14 cellular contexts compared by ENCODE assay signal in genomic region chr18:62763101-62763521, GRCh38. TPM values are rescaled to one million over a fixed set of nuclear protein-coding genes. Genes with fewer than 3 reads are reported as not detected.
DNase-seq lines count a peak whose midpoint lies in the region; ATAC-seq, FAIRE-seq and TF ChIP-seq lines count a peak whose summit lies in the region.
"Had no signal": no experiment of that assay in that cellular context is flagged by ENCODE, and none has a peak within 500 bp of the region (broad histone marks: within the 10 kb centered on the region; RNA-seq: fewer than 3 reads in every experiment).

No MANE protein-coding gene starts in this region.

- no peak overlapping the region for H3K4me3 Mint-ChIP-seq in GM23338
- H3K4me3 Mint-ChIP-seq: endodermal cell had no signal

- in situ Hi-C loops in GM13977 (cut with MboI; ENCODE audit: low pct_unique_long_range_greater_than_20kb, low sequenced_read_pairs, unreplicated experiment) = no loop called here

- H3K9me1 ChIP-seq in keratinocyte (ENCODE audit: control insufficient read depth, extremely low read depth, insufficient read depth, low read length) = no peaks in the 10 kb centered on the region

- no peak overlapping the region; the same call in 1 of the 2 replicates for H3K27ac Mint-ChIP-seq in GM23338
- H3K27ac Mint-ChIP-seq: endodermal cell had no signal

- ATAC-seq in GM23338 (no peak), HG03460 (IDR thresholded peaks at IDR 0.05; ENCODE audit: unreplicated experiment) (no peak), GM18498 (IDR thresholded peaks at IDR 0.05; ENCODE audit: unreplicated experiment) (no peak)
- ATAC-seq: gastroesophageal sphincter had no signal

- H3K9ac ChIP-seq in keratinocyte (ENCODE audit: control insufficient read depth, extremely low read depth, insufficient read depth, low read length) = peak overlapping the region; percentile 57

- no peaks in the 10 kb centered on the region for H3K9me3 ChIP-seq in keratinocyte (ENCODE audit: control insufficient read depth, low read depth, low read length)
- H3K9me3 ChIP-seq: gastroesophageal sphincter, tibial artery had no signal

- H3K36me3 ChIP-seq in GM23338 (ENCODE audit: insufficient read depth) (no peaks in the 10 kb centered on the region), keratinocyte (ENCODE audit: control insufficient read depth in 2 of 2, extremely low read depth in 1 of 2, insufficient read depth in 2 of 2, low read length in 2 of 2) (no peaks in the 10 kb centered on the region)
- H3K36me3 ChIP-seq: brain microvascular endothelial cell, gastroesophageal sphincter, tibial artery had no signal

- DNase-seq in ELR (ENCODE audit: low read depth) (peak; percentile 20), GM23338 (ENCODE audit: low spot score) (no peak), RWPE1 (ENCODE audit: low spot score) (peak; percentile 60), keratinocyte (ENCODE audit: low read depth, low spot score) (peak; percentile 61), H4 (ENCODE audit: low spot score) (no peak), GM13977 (ENCODE audit: low spot score) (no peak)
- DNase-seq: activated naive CD4-positive, alpha-beta T cell; brain microvascular endothelial cell; endodermal cell; tibial artery had no signal

- peaks cover 6% of the 10 kb centered on the region; the same call in 2 of the 3 replicates for H3K36me3 Mint-ChIP-seq in GM23338 (ENCODE audit: low read depth)

- POLR2A ChIA-PET in RWPE1 (lab: Yijun Ruan, JAX; ENCODE audit: low non-redundant PET) = no interaction called here

- no peaks in the 10 kb centered on the region for H3K9me2 ChIP-seq in GM23338 (ENCODE audit: insufficient read depth)

- no peaks in the 10 kb centered on the region for H3K9me3 Mint-ChIP-seq in GM23338
- H3K9me3 Mint-ChIP-seq: endodermal cell had no signal

- no peak overlapping the region for H2AFZ ChIP-seq in GM23338
- peak overlapping the region; percentile 9 for H2AFZ ChIP-seq in keratinocyte (ENCODE audit: control insufficient read depth, low read length)

- H3K4me1 ChIP-seq in GM23338 (ENCODE audit: insufficient read depth) (peaks cover 72% of the 10 kb centered on the region), keratinocyte (ENCODE audit: control insufficient read depth, extremely low read depth, insufficient read depth, low read length) (peaks cover 65% of the 10 kb centered on the region)

- no peaks in the 10 kb centered on the region for H3F3A ChIP-seq in GM23338 (replicated peaks; ENCODE audit: low read depth)

- H3K4me2 ChIP-seq in GM23338 (0 out of 2 replicates have a peak overlapping the region, but pooled peaks have one; percentile 33), keratinocyte (ENCODE audit: control insufficient read depth, extremely low read depth, insufficient read depth, low read depth, low read length) (peak overlapping the region; percentile 68)

- H3K27ac ChIP-seq in GM23338 (ENCODE audit: low read depth) = peak overlapping the region; percentile 48
- H3K27ac ChIP-seq in RWPE1 = peak overlapping the region; percentile 92
- H3K27ac ChIP-seq in keratinocyte (ENCODE audit: control insufficient read depth, insufficient read depth, low read length) = peak overlapping the region; percentile 53
- H3K27ac ChIP-seq: brain microvascular endothelial cell, gastroesophageal sphincter, tibial artery had no signal

- H3K4me1 Mint-ChIP-seq in GM23338 = peaks cover 78% of the 10 kb centered on the region

- H3K27me3 Mint-ChIP-seq in GM23338 (ENCODE audit: insufficient read depth, low read depth, poor library complexity) = peaks cover 4% of the 10 kb centered on the region

- TF ChIP-seq CTCF in GM23338 (conservative IDR thresholded peaks at IDR 0.05; ENCODE audit: low read depth in 2 of 2) (no peak), RWPE1 (conservative IDR thresholded peaks at IDR 0.05; ENCODE audit: low read depth) (no peak), keratinocyte (optimal IDR thresholded peaks at IDR 0.05 in 1 of 3, IDR thresholded peaks at IDR 0.05 in 1 of 3, conservative IDR thresholded peaks at IDR 0.05 in 1 of 3; ENCODE audit: extremely low read depth in 1 of 3, insufficient read depth in 2 of 3, low read length in 3 of 3) (no peak), GM13977 (IDR thresholded peaks at IDR 0.05; ENCODE audit: extremely low read depth, insufficient read depth, missing control alignments) (no peak)

- H3K79me2 ChIP-seq in GM23338 (replicated peaks; ENCODE audit: insufficient read depth) (peaks cover 93% of the 10 kb centered on the region), keratinocyte (ENCODE audit: control insufficient read depth, insufficient read depth, low read length) (peaks cover 33% of the 10 kb centered on the region)

- H4K20me1 ChIP-seq in GM23338 (replicated peaks; ENCODE audit: insufficient read depth) = no peaks in the 10 kb centered on the region; the same call in 1 of the 2 replicates
- no peaks in the 10 kb centered on the region for H4K20me1 ChIP-seq in keratinocyte (ENCODE audit: control insufficient read depth, extremely low read depth, insufficient read depth, low read length)

- no peaks in the 10 kb centered on the region for H3K27me3 ChIP-seq in GM23338 (ENCODE audit: insufficient read depth)
- no peaks in the 10 kb centered on the region for H3K27me3 ChIP-seq in keratinocyte (ENCODE audit: control insufficient read depth, extremely low read depth, insufficient read depth, low read length)
- H3K27me3 ChIP-seq: brain microvascular endothelial cell, gastroesophageal sphincter, tibial artery had no signal

- CTCF ChIA-PET in RWPE1 (lab: Yijun Ruan, JAX) = no interaction called here

- dilution Hi-C loops in keratinocyte (cut with MboI; ENCODE audit: extremely low pct_ligation_motif_present, low sequenced_read_pairs) = no loop called here

- peak; percentile 96 for FAIRE-seq in keratinocyte (lab: Jason Lieb, UNC)
- FAIRE-seq: islet of Langerhans had no signal

- H3K4me3 ChIP-seq in GM23338 (no peak overlapping the region), keratinocyte (ENCODE audit: control insufficient read depth in 2 of 3, extremely low read depth in 1 of 3, insufficient read depth in 2 of 3, low read depth in 1 of 3, low read length in 3 of 3) (peak overlapping the region; percentile 17 to 41 (median 27))
- H3K4me3 ChIP-seq: gastroesophageal sphincter, tibial artery had no signal

TF ChIP-seq in GM23338, 12 proteins besides CTCF, POLR2A, EP300 and RAD21:
- TF ChIP-seq EZH2 (IDR thresholded peaks at IDR 0.05; ENCODE audit: low read depth, unreplicated experiment) = no peak

RNA-seq across cellular contexts. Expression of gene PHLPP1, which starts 47.8 kb away (rescaled TPM):
- 72.5 and 73.6 TPM in 2 replicates for total RNA-seq in GM23338 (2014; rRNA removed; shearing (Covaris generic))
- polyA plus RNA-seq in GM23338 (2016; fragmentation: Nextera tagmentation; extraction: Ambion mirVana) = 15.7 and 16.3 TPM in 2 replicates
- 5.8 to 10.0 TPM (median 8.4 TPM) in 3 replicates for polyA plus RNA-seq in keratinocyte
- polyA plus RNA-seq in keratinocyte (2011; ENCODE audit: low read depth) = 2.9 TPM
- 5.0 and 6.7 TPM in 2 replicates for polyA plus RNA-seq in keratinocyte (2011; cell fraction: cytosol; rRNA removed)
- 12.7 and 13.5 TPM in 2 replicates for polyA plus RNA-seq in keratinocyte (2011; cell fraction: nucleus; rRNA removed)
- 5.5 and 7.3 TPM in 2 replicates for polyA plus RNA-seq in keratinocyte (2012; ENCODE audit: low replicate concordance)
- polyA minus RNA-seq in keratinocyte = 12.4 to 21.3 TPM (median 15.6 TPM) in 3 replicates
- 7.3 TPM for polyA minus RNA-seq in keratinocyte (2011; cell fraction: cytosol; rRNA and poly(A)+ RNA removed)
- polyA minus RNA-seq in keratinocyte (2011; cell fraction: nucleus; rRNA and poly(A)+ RNA removed) = 13.6 and 34.7 TPM in 2 replicates
- 3.7 and 5.6 TPM in 2 replicates for total RNA-seq in H4 (2014; rRNA removed; shearing (Covaris generic))

Comparison
In these comparisons a context has a peak if more than half of its experiments do, and no peak if none do; other contexts are left out.
1. DNase-seq: peak in ELR (single experiment), RWPE1 (single experiment) and keratinocyte (single experiment); none in GM23338 (single experiment), H4 (single experiment) and GM13977 (single experiment).
2. RNA of gene PHLPP1, which starts 47.8 kb away (total RNA-seq): 72.5 to 73.6 TPM in GM23338; 3.7 to 5.6 TPM in H4; every median in the first group is over 10 times any median in the second.
3. Peak in every context shown above with its lines, with median percentiles within 50 percentile points of each other: H3K27ac ChIP-seq.